In the genomic region with DNA sequence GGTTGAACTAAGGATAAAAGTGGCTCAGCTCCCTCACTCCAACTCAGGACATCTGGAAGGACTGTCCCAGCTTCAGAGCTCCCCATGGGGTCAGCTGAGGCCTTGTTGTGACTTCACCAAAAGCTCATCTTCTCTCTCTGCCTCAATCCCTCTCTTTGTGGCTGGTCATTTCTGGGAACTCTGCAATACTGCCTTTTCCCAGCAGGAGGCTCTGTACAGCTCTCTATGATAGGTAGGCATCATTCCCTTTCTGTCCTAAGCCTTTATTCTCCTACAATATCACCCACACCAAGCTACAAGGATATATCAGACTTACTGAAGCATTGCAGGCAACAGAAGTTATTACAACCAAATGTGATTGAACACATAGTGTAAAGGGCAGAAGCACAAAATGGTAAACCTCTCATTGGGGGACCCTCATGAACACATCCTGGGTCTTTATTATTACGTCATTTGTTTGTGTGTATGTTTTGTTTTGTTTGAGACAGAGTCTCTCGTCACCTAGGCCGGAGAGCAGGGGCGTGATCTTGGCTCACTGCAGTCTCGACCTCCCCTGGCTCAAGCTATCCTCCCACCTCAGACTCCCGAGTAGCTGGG, we compare ENCODE assay signal across 8 cellular contexts. TPM values are rescaled to one million over a fixed set of nuclear protein-coding genes. Genes with fewer than 3 reads are reported as not detected.
DNase-seq lines count a peak whose midpoint lies in the region; ATAC-seq and TF ChIP-seq lines count a peak whose summit lies in the region.

No MANE protein-coding gene starts in this region.

- peak; percentile 70 for TF ChIP-seq CTCF in fibroblast of villous mesenchyme (IDR thresholded peaks at IDR 0.05; ENCODE audit: insufficient read depth, low read depth, low read length)

- H3K4me3 ChIP-seq in fibroblast of villous mesenchyme (ENCODE audit: low read depth, low read length) = no peak overlapping the region

- ATAC-seq in HG03196 (IDR thresholded peaks at IDR 0.05; ENCODE audit: unreplicated experiment) = no peak

- DNase-seq in activated CD8-positive, alpha-beta memory T cell treated with anti-CD3 and anti-CD28 coated beads, Interleukin-2, amount 50 U/mL, for 4 hours = peak; percentile 14
- DNase-seq in activated CD8-positive, alpha-beta memory T cell treated with anti-CD3 and anti-CD28 coated beads for 24 hours = no peak
- DNase-seq in H4 (ENCODE audit: low spot score) = peak; percentile 74
- DNase-seq in NOMO-1 treated with DMSO at 0.1 percent for 48 hours (lab: John Stamatoyannopoulos, UW; ENCODE audit: unreplicated experiment) = peak; percentile 15
- DNase-seq in fibroblast of villous mesenchyme (ENCODE audit: low read depth) = peak; percentile 12
- DNase-seq in stimulated activated CD4-positive, alpha-beta T cell treated with anti-CD3 and anti-CD28 coated beads, Interleukin-12 subunit alpha, Interleukin-12 subunit beta, amount 100 ng/mL, for 4 hours = no peak
- no peak for DNase-seq in epidermal melanocyte (ENCODE audit: insufficient read length, low spot score)

RNA-seq across cellular contexts. Expression of gene PRPS1L1, which starts 36.7 kb away (rescaled TPM):
- not detected in 2 replicates for total RNA-seq in H4 (2014; rRNA removed; shearing (Covaris generic))
- not detected in 2 replicates for total RNA-seq in fibroblast of villous mesenchyme

Comparison
In these comparisons a context has a peak if more than half of its experiments do, and no peak if none do; other contexts are left out.
1. DNase-seq: peak in activated CD8-positive, alpha-beta memory T cell treated with anti-CD3 and anti-CD28 coated beads, Interleukin-2, amount 50 U/mL, for 4 hours (single experiment), H4 (single experiment), NOMO-1 treated with DMSO at 0.1 percent for 48 hours (single experiment) and fibroblast of villous mesenchyme (single experiment); none in activated CD8-positive, alpha-beta memory T cell treated with anti-CD3 and anti-CD28 coated beads for 24 hours (single experiment), stimulated activated CD4-positive, alpha-beta T cell treated with anti-CD3 and anti-CD28 coated beads, Interleukin-12 subunit alpha, Interleukin-12 subunit beta, amount 100 ng/mL, for 4 hours (single experiment) and epidermal melanocyte (single experiment).